In genomic region chr20:23350007-23350854, GRCh38 we compare ENCODE assay signal across 8 cellular contexts. TPM values are rescaled to one million over a fixed set of nuclear protein-coding genes. Genes with fewer than 3 reads are reported as not detected.
A peak's percentile ranks its signal among the peaks of the same experiment; 100 is the strongest.
DNase-seq lines count a peak whose midpoint lies in the region; ATAC-seq and TF ChIP-seq lines count a peak whose summit lies in the region.

NXT1 (plus strand) TSS chr20:23350791; CDS start chr20:23354042, 3,251 bp downstream.

- intact Hi-C loops in Right ventricle myocardium superior (cut with DNase I) = no loop called here

- H3K9me3 ChIP-seq in adipocyte (ENCODE audit: control insufficient read depth, low read length) = no peaks in the 10 kb centered on the region
- no peaks in the 10 kb centered on the region for H3K9me3 ChIP-seq in parathyroid adenoma (ENCODE audit: control insufficient read depth, low read length)
- no peaks in the 10 kb centered on the region for H3K9me3 ChIP-seq in tibial nerve

- no peaks in the 10 kb centered on the region for H3K27me3 ChIP-seq in adipocyte (replicated peaks; ENCODE audit: control insufficient read depth, insufficient read depth, low read length)
- no peaks in the 10 kb centered on the region for H3K27me3 ChIP-seq in parathyroid adenoma (ENCODE audit: control insufficient read depth, insufficient read depth, low read length)
- H3K27me3 ChIP-seq in tibial nerve = no peaks in the 10 kb centered on the region

- H3K4me2 ChIP-seq in parathyroid adenoma (ENCODE audit: low read length) = peak within 1 kb of the TSS; percentile 100

- H3K4me1 ChIP-seq in adipocyte (ENCODE audit: control insufficient read depth, insufficient read depth, low read length) (peaks cover 28% of the 10 kb centered on the region), parathyroid adenoma (peaks cover 8% of the 10 kb centered on the region), tibial nerve (peaks cover 4 to 33% (median 24%) of the 10 kb centered on the region in 4 donors)

- 0 out of 2 replicates have a peak, but pooled peaks have one; percentile 4 for TF ChIP-seq CTCF in GM12875 (IDR thresholded peaks at IDR 0.05; ENCODE audit: borderline replicate concordance, insufficient read depth, low read depth, low read length)
- TF ChIP-seq CTCF in parathyroid adenoma (IDR thresholded peaks at IDR 0.05) = no peak
- TF ChIP-seq CTCF in tibial nerve (IDR thresholded peaks at IDR 0.05) = peak in 3 of 5 experiments; percentile 14 to 35 (median 26)

- DNase-seq in NCI-H1436 (lab: John Stamatoyannopoulos, UW) (peak; percentile 96), T follicular helper cell (ENCODE audit: low read depth) (peak; percentile 92), adipocyte (ENCODE audit: low read depth) (peak; percentile 99), Right ventricle myocardium superior (peak; percentile 98), tibial nerve (ENCODE audit: low spot score in 2 of 2) (peak; percentile 90 to 95)

- peak within 1 kb of the TSS; percentile 91 for H2AFZ ChIP-seq in parathyroid adenoma

- peak; percentile 83 to 94 for TF ChIP-seq POLR2A in tibial nerve (IDR thresholded peaks at IDR 0.05)

- WGBS in tibial nerve, 2 donors = 0 to 1% methylated on average over 40 to 41 of the region's 75 CpGs

- H3K9ac ChIP-seq in adipocyte (ENCODE audit: low read length) (peak within 1 kb of the TSS; percentile 87), parathyroid adenoma (peak within 1 kb of the TSS; percentile 75)

- peak; percentile 88 for ATAC-seq in HG02798 (IDR thresholded peaks at IDR 0.05; ENCODE audit: poor library complexity, unreplicated experiment)
- ATAC-seq in Right ventricle myocardium superior (ENCODE audit: poor library complexity) = peak; percentile 96

- TF ChIP-seq EP300 in tibial nerve (IDR thresholded peaks at IDR 0.05) = peak; percentile 91 to 99

- H3K4me3 ChIP-seq in GM12875 (ENCODE audit: low read depth, low read length) (peak within 1 kb of the TSS; percentile 82), adipocyte (ENCODE audit: low read length) (peak within 1 kb of the TSS; percentile 91), parathyroid adenoma (ENCODE audit: low read depth, low read length) (peak within 1 kb of the TSS; percentile 89), tibial nerve (peak within 1 kb of the TSS; percentile 70 to 94 (median 86))

- H3K79me2 ChIP-seq in parathyroid adenoma = peaks cover 12% of the 10 kb centered on the region

- peak within 1 kb of the TSS; percentile 97 for H3K27ac ChIP-seq in parathyroid adenoma
- peak within 1 kb of the TSS; percentile 95 to 98 (median 96) for H3K27ac ChIP-seq in tibial nerve

- peaks cover 14% of the 10 kb centered on the region for H3K36me3 ChIP-seq in adipocyte (ENCODE audit: control insufficient read depth, insufficient read depth, low read length, severe bottlenecking)
- no peaks in the 10 kb centered on the region for H3K36me3 ChIP-seq in parathyroid adenoma (ENCODE audit: control insufficient read depth, insufficient read depth, low read length)
- H3K36me3 ChIP-seq in tibial nerve = peaks cover 0 to 16% (median 0%) of the 10 kb centered on the region in 3 donors

RNA-seq across cellular contexts. Expression of gene NXT1, which starts in this region (rescaled TPM):
- total RNA-seq in Right ventricle myocardium superior (6.6 TPM), tibial nerve (10 to 100 TPM; 19.4 to 50.5 (median 26.2) TPM)

Comparison
In these comparisons a context has a peak if more than half of its experiments do, and no peak if none do; other contexts are left out.
1. Peak in every context shown above with its lines: DNase-seq, ATAC-seq, H3K4me3 ChIP-seq and H3K27ac ChIP-seq.